Comparison of ENCODE assay signal across 1 cellular context in the genomic region with DNA sequence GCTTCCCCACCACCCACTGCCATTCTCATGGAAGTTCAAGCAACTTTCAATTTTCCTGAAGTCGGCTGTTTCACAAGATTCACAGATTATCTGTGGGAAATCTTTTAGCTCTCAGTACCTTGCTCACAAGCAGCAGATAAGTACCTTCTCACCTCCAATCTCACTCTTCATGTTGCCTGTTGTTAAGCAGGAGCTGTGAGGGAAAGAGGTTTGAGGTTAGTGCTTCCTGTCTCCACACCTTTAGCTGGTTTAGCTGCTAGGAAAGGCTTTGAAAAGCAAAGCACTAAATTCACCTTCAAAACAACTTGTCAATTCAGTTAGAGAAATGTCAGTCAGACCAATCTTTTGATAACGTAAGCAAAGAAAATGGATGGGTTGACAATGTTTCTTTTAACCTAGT.
TF ChIP-seq lines count a peak whose summit lies in the region.

No MANE protein-coding gene starts in this region.

TF ChIP-seq in IMR-90, 13 proteins besides CTCF, POLR2A, EP300 and RAD21:
- TF ChIP-seq SMC3 (IDR thresholded peaks at IDR 0.05; ENCODE audit: low read depth, low read length), result no peak
